ENCODE assay signal across 8 cellular contexts in the genomic region with DNA sequence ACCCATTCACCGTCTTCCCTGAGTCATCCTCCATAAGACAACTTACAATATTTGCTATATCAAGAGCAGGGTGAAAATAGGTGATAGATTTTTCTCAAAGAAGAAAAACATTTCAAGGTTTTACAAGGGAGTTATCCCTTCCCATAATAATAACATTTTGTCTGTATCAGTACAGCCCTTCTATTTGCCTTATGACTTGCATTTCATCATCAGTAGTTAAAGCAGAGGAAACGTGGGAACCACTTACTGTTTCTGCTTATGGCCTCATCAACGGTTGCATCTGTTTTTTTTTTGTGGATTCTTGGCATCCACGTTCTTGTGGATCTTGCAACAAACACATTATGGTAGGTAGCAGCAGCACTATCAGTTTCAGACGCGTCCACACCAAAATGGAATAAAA.
A peak's percentile ranks its signal among the peaks of the same experiment; 100 is the strongest.
DNase-seq lines count a peak whose midpoint lies in the region; TF ChIP-seq lines count a peak whose summit lies in the region.
"Not testable (repeated sequence)": the region's sequence is repeated elsewhere in the genome, so short reads cannot be mapped to it uniquely, and the experiment has no call there.

No MANE protein-coding gene starts in this region.

- not testable (repeated sequence) for H3K4me1 Mint-ChIP-seq in endothelial cell (ENCODE audit: unreplicated experiment); nephron progenitor cell

- peak overlapping the region; percentile 79 for H3K4me3 ChIP-seq in ACC112 (ENCODE audit: low read depth, low read length)
- not testable (repeated sequence) for H3K4me3 ChIP-seq in HEK293 (ENCODE audit: low read depth, low read length)
- peak overlapping the region; percentile 51 for H3K4me3 ChIP-seq in iPS-11a (ENCODE audit: low read depth, low read length)
- peak overlapping the region; percentile 51 for H3K4me3 ChIP-seq in suprapubic skin

- not testable (repeated sequence) for H3K27me3 ChIP-seq in ACC112 (ENCODE audit: insufficient read depth, low read length); suprapubic skin

- not testable (repeated sequence) for H3K36me3 ChIP-seq in ACC112 (ENCODE audit: insufficient read depth, low read length); HEK293 (ENCODE audit: control insufficient read depth in 2 of 2, insufficient read depth in 1 of 2, low read length in 2 of 2); suprapubic skin

- not testable (repeated sequence) for TF ChIP-seq POLR2A in suprapubic skin (IDR thresholded peaks at IDR 0.05)

- H2AFZ ChIP-seq in ACC112 (ENCODE audit: low read length, unreplicated experiment): not testable (repeated sequence)

- not testable (repeated sequence) for H3K9me3 Mint-ChIP-seq in endothelial cell (ENCODE audit: unreplicated experiment)
- H3K9me3 Mint-ChIP-seq in nephron progenitor cell: peaks cover 57% of the 10 kb centered on the region

- TF ChIP-seq CTCF in HEK293 (tag by site-specific recombination; IDR thresholded peaks at IDR 0.05); endothelial cell (IDR thresholded peaks at IDR 0.05; ENCODE audit: unreplicated experiment); nephron progenitor cell (IDR thresholded peaks at IDR 0.05); suprapubic skin (IDR thresholded peaks at IDR 0.05): not testable (repeated sequence)

- DNase-seq in RKO (ENCODE audit: low spot score) (peak; percentile 32), amniotic epithelial cell (ENCODE audit: low read depth) (peak; percentile 26)
- DNase-seq in endothelial cell (ENCODE audit: low spot score); nephron progenitor cell; suprapubic skin (ENCODE audit: low spot score in 2 of 2): not testable (repeated sequence)

- H3K9me3 ChIP-seq in HEK293 (ENCODE audit: control insufficient read depth, insufficient read depth, low read depth, low read length); suprapubic skin: not testable (repeated sequence)

- peak overlapping the region; percentile 94 for H3K4me3 Mint-ChIP-seq in endothelial cell (ENCODE audit: unreplicated experiment)
- H3K4me3 Mint-ChIP-seq in nephron progenitor cell: peak overlapping the region; percentile 25

- not testable (repeated sequence) for H3K36me3 Mint-ChIP-seq in endothelial cell (ENCODE audit: low read depth, unreplicated experiment); nephron progenitor cell (ENCODE audit: low read depth)

- TF ChIP-seq EP300 in suprapubic skin (IDR thresholded peaks at IDR 0.05): not testable (repeated sequence)

- CTCF ChIA-PET in HEK293 (lab: Yijun Ruan, JAX): not testable (repeated sequence)

- WGBS in suprapubic skin: 61% methylated on average over 6 of the region's 6 CpGs

- H3K79me2 ChIP-seq in ACC112 (ENCODE audit: control insufficient read depth, insufficient read depth, low read length, unreplicated experiment): not testable (repeated sequence)

- POLR2A ChIA-PET in HEK293 (lab: Yijun Ruan, JAX): not testable (repeated sequence)

- H3K4me1 ChIP-seq in ACC112 (ENCODE audit: control insufficient read depth, insufficient read depth, low read length, unreplicated experiment); HEK293 (ENCODE audit: control insufficient read depth, insufficient read depth, low read length); suprapubic skin: not testable (repeated sequence)

- peak overlapping the region; percentile 95 for H3K27ac Mint-ChIP-seq in endothelial cell (ENCODE audit: unreplicated experiment)
- not testable (repeated sequence) for H3K27ac Mint-ChIP-seq in nephron progenitor cell

- H3K27me3 Mint-ChIP-seq in endothelial cell (ENCODE audit: unreplicated experiment); nephron progenitor cell (ENCODE audit: low read depth, poor library complexity): not testable (repeated sequence)

- H3K27ac ChIP-seq in ACC112 (ENCODE audit: low read depth, low read length); HEK293 (ENCODE audit: extremely low read depth, low read depth, low read length); suprapubic skin: not testable (repeated sequence)

TF ChIP-seq in HEK293, 187 proteins besides CTCF, POLR2A, EP300 and RAD21:
- peak; percentile 38; the same call in 1 of the 2 replicates for TF ChIP-seq ZNF629 (tag by site-specific recombination; IDR thresholded peaks at IDR 0.05)
